10 cellular contexts compared by ENCODE assay signal in genomic region chr9:134343637-134344036, GRCh38. TPM values are rescaled to one million over a fixed set of nuclear protein-coding genes. Genes with fewer than 3 reads are reported as not detected.
DNase-seq lines count a peak whose midpoint lies in the region; ATAC-seq and TF ChIP-seq lines count a peak whose summit lies in the region.
"Had no signal": no experiment of that assay in that cellular context is flagged by ENCODE, and none has a peak within 500 bp of the region (broad histone marks: within the 10 kb centered on the region; RNA-seq: fewer than 3 reads in every experiment).

No MANE protein-coding gene starts in this region.

- H3K4me3 ChIP-seq in SK-N-MC (no peak overlapping the region; the same call in 1 of the 2 replicates), esophagus (ENCODE audit: low read depth in 1 of 2, low read length in 2 of 2) (no peak overlapping the region), mesenchymal stem cell (ENCODE audit: insufficient read depth in 1 of 2, low read depth in 1 of 2, low read length in 2 of 2) (peak overlapping the region in 1 of 2 experiments; percentile 45), tibial nerve (no peak overlapping the region)

- no peak for ATAC-seq in HG02973 (IDR thresholded peaks at IDR 0.05; ENCODE audit: unreplicated experiment)
- ATAC-seq: esophagus mucosa had no signal

- DNase-seq in SK-N-MC (ENCODE audit: low read depth, low spot score) (no peak), mesenchymal stem cell (no peak), tibial nerve (ENCODE audit: low spot score in 2 of 2) (no peak), NCI-H1092 (lab: John Stamatoyannopoulos, UW) (no peak), NCI-H510A treated with DMSO at 0.1 percent for 48 hours (lab: John Stamatoyannopoulos, UW) (no peak)
- no peak for DNase-seq in stimulated activated CD4-positive, alpha-beta T cell treated with anti-CD3 and anti-CD28 coated beads, Interleukin-2, amount 100 ng/mL, for 48 hours
- DNase-seq: SW 1271 had no signal

- no peak overlapping the region for H4K91ac ChIP-seq in mesenchymal stem cell (ENCODE audit: low read length)

- no peak overlapping the region for H2BK5ac ChIP-seq in mesenchymal stem cell (ENCODE audit: low read depth, low read length, poor library complexity, severe bottlenecking)

- H3K4me1 ChIP-seq in esophagus (ENCODE audit: control insufficient read depth in 2 of 2, insufficient read depth in 2 of 2, low read length in 1 of 2), result peaks cover 39 to 88% of the 10 kb centered on the region in 2 donors
- peaks cover 73% of the 10 kb centered on the region for H3K4me1 ChIP-seq in mesenchymal stem cell (ENCODE audit: control insufficient read depth, insufficient read depth, low read depth, low read length)
- peaks cover 0 to 100% (median 95%) of the 10 kb centered on the region in 4 donors for H3K4me1 ChIP-seq in tibial nerve

- no peak overlapping the region for H2BK15ac ChIP-seq in mesenchymal stem cell (ENCODE audit: low read depth, poor library complexity, severe bottlenecking)

- H3K79me1 ChIP-seq in mesenchymal stem cell (replicated peaks; ENCODE audit: low read length, poor library complexity, severe bottlenecking), result peaks cover 68% of the 10 kb centered on the region

- no peak for TF ChIP-seq POLR2A in tibial nerve (IDR thresholded peaks at IDR 0.05)

- no peaks in the 10 kb centered on the region for H3K27me3 ChIP-seq in esophagus (ENCODE audit: control insufficient read depth in 1 of 2, insufficient read depth in 2 of 2, low read length in 2 of 2)
- H3K27me3 ChIP-seq in mesenchymal stem cell (ENCODE audit: control insufficient read depth in 1 of 2, insufficient read depth in 1 of 2, low read length in 2 of 2), result no peaks in the 10 kb centered on the region
- H3K27me3 ChIP-seq in tibial nerve, result no peaks in the 10 kb centered on the region

- H3K4ac ChIP-seq in mesenchymal stem cell (ENCODE audit: low read depth in 1 of 2, low read length in 2 of 2), result no peak overlapping the region

- no peaks in the 10 kb centered on the region for H3K9me3 ChIP-seq in SK-N-MC (ENCODE audit: low read depth, low read length)
- no peaks in the 10 kb centered on the region for H3K9me3 ChIP-seq in esophagus (ENCODE audit: control insufficient read depth in 2 of 2, insufficient read depth in 1 of 2, low read depth in 1 of 2, low read length in 1 of 2)
- no peaks in the 10 kb centered on the region for H3K9me3 ChIP-seq in mesenchymal stem cell (ENCODE audit: control insufficient read depth, low read length)
- no peaks in the 10 kb centered on the region for H3K9me3 ChIP-seq in tibial nerve

- no peak overlapping the region for H2AK5ac ChIP-seq in mesenchymal stem cell (ENCODE audit: low read length, severe bottlenecking)

- H3K36me3 ChIP-seq in SK-N-MC (ENCODE audit: insufficient read depth, low read length) (no peaks in the 10 kb centered on the region), esophagus (ENCODE audit: control insufficient read depth in 2 of 2, insufficient read depth in 2 of 2, low read length in 1 of 2) (peaks cover 0 to 6% of the 10 kb centered on the region in 2 donors), mesenchymal stem cell (ENCODE audit: control insufficient read depth in 1 of 2, insufficient read depth in 2 of 2, low read depth in 1 of 2, low read length in 2 of 2) (peaks cover 0 to 25% of the 10 kb centered on the region in 2 experiments), tibial nerve (no peaks in the 10 kb centered on the region)

- no peak overlapping the region for H2BK120ac ChIP-seq in mesenchymal stem cell (ENCODE audit: low read depth, low read length)

- H3K18ac ChIP-seq in mesenchymal stem cell (ENCODE audit: low read depth in 1 of 2, low read length in 2 of 2), result peak overlapping the region in 1 of 2 experiments; percentile 28

- peak overlapping the region in 1 of 2 experiments; percentile 64 for H3K14ac ChIP-seq in mesenchymal stem cell (ENCODE audit: low read length in 2 of 2)

- WGBS in esophagus, 2 donors, result 64 to 69% methylated on average over 16 of the region's 16 CpGs
- WGBS in mesenchymal stem cell, result 92% methylated on average over 16 of the region's 16 CpGs
- 35 to 53% methylated on average over 13 to 15 of the region's 16 CpGs for WGBS in tibial nerve, 2 donors

- TF ChIP-seq CTCF in tibial nerve (IDR thresholded peaks at IDR 0.05), result no peak

- peak overlapping the region; percentile 86 for H3K27ac ChIP-seq in SK-N-MC
- H3K27ac ChIP-seq in esophagus (ENCODE audit: low read depth in 2 of 2, low read length in 1 of 2), result peak overlapping the region; percentile 50 to 93
- no peak overlapping the region for H3K27ac ChIP-seq in mesenchymal stem cell (ENCODE audit: low read length, poor library complexity, severe bottlenecking)
- peak overlapping the region in 3 of 4 donors; percentile 52 to 81 (median 80) for H3K27ac ChIP-seq in tibial nerve

- TF ChIP-seq EP300 in tibial nerve (IDR thresholded peaks at IDR 0.05), result peak in 1 of 2 donors; percentile 18

- no peak overlapping the region for H3K4me2 ChIP-seq in mesenchymal stem cell (ENCODE audit: low read length, poor library complexity, severe bottlenecking)

- H2AFZ ChIP-seq in mesenchymal stem cell (ENCODE audit: low read depth, low read length), result no peak overlapping the region

- H3K23ac ChIP-seq in mesenchymal stem cell (ENCODE audit: low read length in 2 of 2), result no peak overlapping the region

- no peak overlapping the region for H4K8ac ChIP-seq in mesenchymal stem cell (ENCODE audit: low read length)

- H2BK12ac ChIP-seq in mesenchymal stem cell (ENCODE audit: low read length in 2 of 2), result peak overlapping the region in 1 of 2 experiments; percentile 24

- H3K9ac ChIP-seq in SK-N-MC (ENCODE audit: insufficient read length) (no peak overlapping the region), mesenchymal stem cell (ENCODE audit: low read length) (peak overlapping the region; percentile 65)

RNA-seq across cellular contexts. Expression of gene RXRA, which starts 17.4 kb away (rescaled TPM):
- 10 to 100 TPM; 31.4 to 63.4 TPM for polyA plus RNA-seq in esophagus
- polyA plus RNA-seq in mesenchymal stem cell (2013, experiment 1 of 2), result 37.8 TPM
- polyA plus RNA-seq in mesenchymal stem cell (2013, experiment 2 of 2), result 38.3 TPM
- total RNA-seq in tibial nerve, result 10 to 100 TPM; 53.5 to 61.5 (median 56.5) TPM
